In genomic region chr12:113345318-113345717, GRCh38 we compare ENCODE assay signal across 22 cellular contexts. TPM values are rescaled to one million over a fixed set of nuclear protein-coding genes. Genes with fewer than 3 reads are reported as not detected.
DNase-seq lines count a peak whose midpoint lies in the region; ATAC-seq, FAIRE-seq and TF ChIP-seq lines count a peak whose summit lies in the region.
"Had no signal": no experiment of that assay in that cellular context is flagged by ENCODE, and none has a peak within 500 bp of the region (broad histone marks: within the 10 kb centered on the region; RNA-seq: fewer than 3 reads in every experiment).

No MANE protein-coding gene starts in this region.

- no peaks in the 10 kb centered on the region for H4K20me1 ChIP-seq in GM23338 (replicated peaks; ENCODE audit: insufficient read depth)
- H4K20me1 ChIP-seq in H1 (replicated peaks in 1 of 2; ENCODE audit: control insufficient read depth in 1 of 2, insufficient read depth in 2 of 2, low read length in 2 of 2) = no peaks in the 10 kb centered on the region
- H4K20me1 ChIP-seq: BLaER1 treated with 17β-estradiol and CSF1 and Interleukin-3, amounts not matched to agents 10 nM and 100 nM had no signal

- DNase-seq in GM23338 (ENCODE audit: low spot score) = no peak
- DNase-seq in H1 (ENCODE audit: low read depth in 1 of 2, low spot score in 2 of 2) = no peak
- DNase-seq in chondrocyte (ENCODE audit: low spot score) = no peak
- DNase-seq: AML-193; Caco-2; Calu3; CD4-positive, alpha-beta T cell; CD8-positive, alpha-beta T cell; DMS79 treated with DMSO at 0.1 percent for 48 hours; GF-D8 had no signal

- H3K4me2 ChIP-seq in GM23338 (no peak overlapping the region), H1 (ENCODE audit: insufficient read depth in 1 of 2, low read depth in 2 of 2, low read length in 2 of 2) (no peak overlapping the region)
- H3K4me2 ChIP-seq: A549; BLaER1 treated with 17β-estradiol and CSF1 and Interleukin-3, amounts not matched to agents 10 nM and 100 nM had no signal

- TF ChIP-seq EP300 in H1 (IDR thresholded peaks at IDR 0.05; ENCODE audit: borderline replicate concordance in 1 of 2, low read depth in 2 of 2, low read length in 2 of 2) = no peak

- H3K18ac ChIP-seq in H1 (ENCODE audit: extremely low read depth, low read length) = no peak overlapping the region

- H3K9ac ChIP-seq in H1 (replicated peaks in 1 of 4; ENCODE audit: extremely low read depth in 1 of 4, low read depth in 3 of 4, low read length in 3 of 4) = no peak overlapping the region
- H3K9ac ChIP-seq: BLaER1 treated with 17β-estradiol and CSF1 and Interleukin-3, amounts not matched to agents 10 nM and 100 nM had no signal

- H2AK5ac ChIP-seq in H1 (ENCODE audit: low read depth, low read length) = no peak overlapping the region

- no peaks in the 10 kb centered on the region for H3F3A ChIP-seq in GM23338 (replicated peaks; ENCODE audit: low read depth)

- FAIRE-seq in H1 (lab: Jason Lieb, UNC) = no peak
- FAIRE-seq: A549, D721Med, G401.6, GM12891 had no signal

- H2BK12ac ChIP-seq in H1 (ENCODE audit: low read depth, low read length) = no peak overlapping the region

- CTCF ChIA-PET in HEK293 (lab: Yijun Ruan, JAX) = no interaction called here
- CTCF ChIA-PET in H1 (lab: Charles Lee; ENCODE audit: partially characterized antibody) = interaction anchor here (1.0 to 1.2 kb wide), 3 partner anchors 9 to 29 kb away, joined by 3 to 4 read pairs (median 3); no protein-coding TSS in a partner anchor

- no peak for TF ChIP-seq RAD21 in H1 (IDR thresholded peaks at IDR 0.05 in 1 of 2, conservative IDR thresholded peaks at IDR 0.05 in 1 of 2; ENCODE audit: low read depth in 2 of 2, low read length in 2 of 2)

- no peak overlapping the region for H2BK5ac ChIP-seq in H1 (ENCODE audit: low read depth, low read length)

- no peak overlapping the region for H2BK20ac ChIP-seq in H1 (ENCODE audit: low read length)

- H4K5ac ChIP-seq in H1 (ENCODE audit: insufficient read length, low read depth, low read length) = no peak overlapping the region

- H3K79me1 ChIP-seq in H1 (ENCODE audit: low read depth, low read length) = no peaks in the 10 kb centered on the region

- H3K36me3 ChIP-seq in GM23338 (ENCODE audit: insufficient read depth) (no peaks in the 10 kb centered on the region), HEK293 (ENCODE audit: control insufficient read depth in 2 of 2, insufficient read depth in 1 of 2, low read length in 2 of 2) (no peaks in the 10 kb centered on the region), H1 (ENCODE audit: control insufficient read depth in 2 of 4, insufficient read depth in 4 of 4, low read length in 3 of 4) (no peaks in the 10 kb centered on the region)
- H3K36me3 ChIP-seq: BLaER1 treated with 17β-estradiol and CSF1 and Interleukin-3, amounts not matched to agents 10 nM and 100 nM had no signal

- no peak overlapping the region for H4K91ac ChIP-seq in H1 (replicated peaks; ENCODE audit: insufficient read length, low read length)

- H3K27ac ChIP-seq in GM23338 (ENCODE audit: low read depth) (no peak overlapping the region), HEK293 (ENCODE audit: extremely low read depth, low read depth, low read length) (no peak overlapping the region), H1 (ENCODE audit: low read depth, low read length) (no peak overlapping the region)
- H3K27ac ChIP-seq: 22Rv1; A549; BLaER1 treated with 17β-estradiol and CSF1 and Interleukin-3, amounts not matched to agents 10 nM and 100 nM; C4-2B had no signal

- H3K9me3 ChIP-seq in HEK293 (ENCODE audit: control insufficient read depth, insufficient read depth, low read depth, low read length) (no peaks in the 10 kb centered on the region), H1 (ENCODE audit: insufficient read depth in 2 of 2, low read depth in 1 of 2, low read length in 1 of 2) (no peaks in the 10 kb centered on the region)
- H3K9me3 ChIP-seq: A549; BLaER1 treated with 17β-estradiol and CSF1 and Interleukin-3, amounts not matched to agents 10 nM and 100 nM; Caco-2 had no signal

- H3K79me2 ChIP-seq in GM23338 (replicated peaks; ENCODE audit: insufficient read depth) = no peaks in the 10 kb centered on the region
- no peaks in the 10 kb centered on the region for H3K79me2 ChIP-seq in H1 (ENCODE audit: control insufficient read depth in 1 of 2, insufficient read depth in 2 of 2, low read length in 2 of 2)

- H2BK120ac ChIP-seq in H1 (replicated peaks; ENCODE audit: low read depth, low read length) = no peak overlapping the region

- no peaks in the 10 kb centered on the region for H3K23me2 ChIP-seq in H1 (ENCODE audit: low read depth, low read length)

- no peak for TF ChIP-seq POLR2A in H1 (IDR thresholded peaks at IDR 0.05; ENCODE audit: control extremely low read depth in 1 of 2, low read depth in 2 of 2, low read length in 2 of 2)

- H3K4me1 ChIP-seq in GM23338 (ENCODE audit: insufficient read depth) = 0 out of 2 replicates have a peak, but pooled peaks cover 5% of the 10 kb centered on the region
- H3K4me1 ChIP-seq in HEK293 (ENCODE audit: control insufficient read depth, insufficient read depth, low read length) = no peaks in the 10 kb centered on the region
- H3K4me1 ChIP-seq in H1 (replicated peaks in 1 of 4; ENCODE audit: control insufficient read depth in 3 of 4, insufficient read depth in 4 of 4, low read length in 3 of 4) = peaks cover 0 to 8% (median 5%) of the 10 kb centered on the region in 4 experiments; a peak in 5 of 7 replicates
- H3K4me1 ChIP-seq: A549, Caco-2 had no signal

- no peak overlapping the region for H3K14ac ChIP-seq in H1 (ENCODE audit: insufficient read length)

- no peak for ATAC-seq in GM23338
- no peak for ATAC-seq in GM19351 (IDR thresholded peaks at IDR 0.05; ENCODE audit: unreplicated experiment)
- ATAC-seq: A549; CD8-positive, alpha-beta T cell had no signal

- H3K27me3 ChIP-seq in GM23338 (ENCODE audit: insufficient read depth) = no peaks in the 10 kb centered on the region
- H3K27me3 ChIP-seq in H1 (replicated peaks in 1 of 4; ENCODE audit: control insufficient read depth in 3 of 4, extremely low read depth in 1 of 4, insufficient read depth in 3 of 4, low read length in 3 of 4) = no peaks in the 10 kb centered on the region
- H3K27me3 ChIP-seq: BLaER1 treated with 17β-estradiol and CSF1 and Interleukin-3, amounts not matched to agents 10 nM and 100 nM had no signal

- no peaks in the 10 kb centered on the region for H3K9me2 ChIP-seq in GM23338 (ENCODE audit: insufficient read depth)

- H2BK15ac ChIP-seq in H1 (ENCODE audit: low read length) = no peak overlapping the region

- no peak overlapping the region for H4K8ac ChIP-seq in H1 (ENCODE audit: extremely low read depth, insufficient read depth, low read length)

- H3K56ac ChIP-seq in H1 (replicated peaks; ENCODE audit: insufficient read length, low read depth, low read length) = no peak overlapping the region

- no peak overlapping the region for H3K4me3 ChIP-seq in GM23338
- no peak overlapping the region for H3K4me3 ChIP-seq in HEK293 (ENCODE audit: low read depth, low read length)
- no peak overlapping the region for H3K4me3 ChIP-seq in H1 (ENCODE audit: extremely low read depth in 1 of 4, insufficient read depth in 2 of 4, low read depth in 3 of 4, low read length in 4 of 4)
- H3K4me3 ChIP-seq: A549; BLaER1 treated with 17β-estradiol and CSF1 and Interleukin-3, amounts not matched to agents 10 nM and 100 nM had no signal

- H3K4me3 Mint-ChIP-seq in GM23338 (no peak overlapping the region), chondrocyte (ENCODE audit: unreplicated experiment) (no peak overlapping the region)
- H3K4me3 Mint-ChIP-seq: B cell; CD4-positive, alpha-beta T cell; CD8-positive, alpha-beta T cell had no signal

- H3K9me3 Mint-ChIP-seq in GM23338 (no peaks in the 10 kb centered on the region; the same call in 2 of the 3 replicates), chondrocyte (ENCODE audit: low read depth) (no peaks in the 10 kb centered on the region)
- H3K9me3 Mint-ChIP-seq: CD4-positive, alpha-beta T cell; CD8-positive, alpha-beta T cell had no signal

- TF ChIP-seq CTCF in GM23338 (conservative IDR thresholded peaks at IDR 0.05; ENCODE audit: low read depth in 2 of 2) (no peak), HEK293 (tag by site-specific recombination; IDR thresholded peaks at IDR 0.05) (no peak), H1 (IDR thresholded peaks at IDR 0.05; ENCODE audit: control extremely low read depth in 1 of 3, insufficient read depth in 1 of 3, low read depth in 1 of 3, low read length in 3 of 3) (no peak), chondrocyte (IDR thresholded peaks at IDR 0.05) (no peak)

- H3K36me3 Mint-ChIP-seq in GM23338 (ENCODE audit: low read depth) (no peaks in the 10 kb centered on the region), chondrocyte (ENCODE audit: low read depth) (no peaks in the 10 kb centered on the region)
- H3K36me3 Mint-ChIP-seq: CD8-positive, alpha-beta T cell had no signal

- peaks cover 6% of the 10 kb centered on the region; the same call in 2 of the 3 replicates for H3K4me1 Mint-ChIP-seq in GM23338
- H3K4me1 Mint-ChIP-seq in chondrocyte (ENCODE audit: low read depth) = no peaks in the 10 kb centered on the region

- no peak overlapping the region for H3K23ac ChIP-seq in H1 (ENCODE audit: insufficient read length)

- H3K27ac Mint-ChIP-seq in GM23338 (no peak overlapping the region), chondrocyte (ENCODE audit: unreplicated experiment) (no peak overlapping the region)
- H3K27ac Mint-ChIP-seq: B cell; CD4-positive, alpha-beta T cell; CD8-positive, alpha-beta T cell had no signal

- peaks cover 2% of the 10 kb centered on the region for H3K27me3 Mint-ChIP-seq in GM23338 (ENCODE audit: insufficient read depth, low read depth, poor library complexity)
- H3K27me3 Mint-ChIP-seq in chondrocyte (ENCODE audit: low read depth) = peaks cover 3% of the 10 kb centered on the region
- H3K27me3 Mint-ChIP-seq: CD4-positive, alpha-beta T cell had no signal

- 94% methylated on average over 6 of the region's 6 CpGs; no CpG with 5 or more reads in 1 of the 2 experiments for WGBS in H1 (ENCODE audit: extremely low coverage in 1 of 2, insufficient coverage in 1 of 2, insufficient read length in 1 of 2, insufficient replicate concordance in 2 of 2, low coverage in 1 of 2, low lambda C conversion rate in 2 of 2, missing lambda C conversion rate in 1 of 2), 2 experiments

- peak overlapping the region; percentile 86; the same call in 1 of the 2 replicates for H2AFZ ChIP-seq in GM23338
- 0 out of 2 replicates have a peak overlapping the region, but pooled peaks have one; percentile 43 for H2AFZ ChIP-seq in H1 (ENCODE audit: low read length)

- POLR2A ChIA-PET in HEK293 (lab: Yijun Ruan, JAX) (no interaction called here), H1 (lab: Charles Lee; ENCODE audit: partially characterized antibody) (interaction anchor here (0.7 kb wide), 1 partner anchor 9 kb away, joined by 3 read pairs; no protein-coding TSS in a partner anchor)

- no peak overlapping the region for H3K4ac ChIP-seq in H1 (replicated peaks; ENCODE audit: insufficient read length, low read depth, low read length)

RNA-seq across cellular contexts. Expression of gene SLC8B1, which starts 10.4 kb away (rescaled TPM):
- 8.9 and 13.4 TPM in 2 replicates for total RNA-seq in GM23338 (2014; rRNA removed; shearing (Covaris generic))
- polyA plus RNA-seq in GM23338 (2016; fragmentation: Nextera tagmentation; extraction: Ambion mirVana) = 5.3 and 6.0 TPM in 2 replicates
- total RNA-seq in H1 (2021; fragmentation: NEBNext Ultra II Directional; extraction: Animal tissue kit (Norgen Biotek cat#: 25700)) = 11.2 and 11.3 TPM in 2 replicates
- 19.1 and 26.9 TPM in 2 replicates for polyA plus RNA-seq in H1 (2011; rRNA removed)
- 13.9 TPM for polyA plus RNA-seq in H1 (2011; cell fraction: cytosol; rRNA removed)
- 35.0 TPM for polyA plus RNA-seq in H1 (2011; cell fraction: nucleus; rRNA removed)
- polyA plus RNA-seq in H1 (2012, experiment 1 of 2) = 5.9 to 13.1 TPM (median 9.4 TPM) in 4 replicates
- 6.9 TPM for polyA plus RNA-seq in H1 (2012, experiment 2 of 2)
- 15.0 TPM for polyA plus RNA-seq in H1 (2013, experiment 1 of 2)
- polyA plus RNA-seq in H1 (2013, experiment 2 of 2) = 13.8 TPM
- 15.9 and 20.1 TPM in 2 replicates for polyA minus RNA-seq in H1 (2011; rRNA and poly(A)+ RNA removed)
- 5.6 TPM for polyA minus RNA-seq in H1 (2011; cell fraction: cytosol; rRNA and poly(A)+ RNA removed)
- 11.7 TPM for polyA minus RNA-seq in H1 (2011; cell fraction: nucleus; rRNA and poly(A)+ RNA removed)
- total RNA-seq in chondrocyte = 14.5 to 21.0 TPM (median 20.9 TPM) in 3 replicates

RNA-seq across cellular contexts. Expression of gene PLBD2, which starts 13.1 kb away (rescaled TPM):
- 37.0 and 37.1 TPM in 2 replicates for total RNA-seq in GM23338 (2014; rRNA removed; shearing (Covaris generic))
- polyA plus RNA-seq in GM23338 (2016; fragmentation: Nextera tagmentation; extraction: Ambion mirVana) (10.2 and 10.4 TPM in 2 replicates), H1 (2011; rRNA removed) (16.8 and 25.6 TPM in 2 replicates)
- 33.1 and 33.5 TPM in 2 replicates for total RNA-seq in H1 (2021; fragmentation: NEBNext Ultra II Directional; extraction: Animal tissue kit (Norgen Biotek cat#: 25700))
- 15.6 TPM for polyA plus RNA-seq in H1 (2011; cell fraction: cytosol; rRNA removed)
- 21.4 TPM for polyA plus RNA-seq in H1 (2011; cell fraction: nucleus; rRNA removed)
- polyA plus RNA-seq in H1 (2012, experiment 1 of 2) = 27.5 to 34.4 TPM (median 29.7 TPM) in 4 replicates
- 22.2 TPM for polyA plus RNA-seq in H1 (2012, experiment 2 of 2)
- 83.3 TPM for polyA plus RNA-seq in H1 (2013, experiment 1 of 2)
- 83.3 TPM for polyA plus RNA-seq in H1 (2013, experiment 2 of 2)
- polyA minus RNA-seq in H1 (2011; rRNA and poly(A)+ RNA removed) = 15.8 and 22.1 TPM in 2 replicates
- 25.1 TPM for polyA minus RNA-seq in H1 (2011; cell fraction: cytosol; rRNA and poly(A)+ RNA removed)
- polyA minus RNA-seq in H1 (2011; cell fraction: nucleus; rRNA and poly(A)+ RNA removed) = 12.2 TPM
- 91.4 to 102 TPM (median 102 TPM) in 3 replicates for total RNA-seq in chondrocyte

RNA-seq across cellular contexts. Expression of gene SDS, which starts 58.4 kb away (rescaled TPM):
- not detected in 2 replicates for total RNA-seq in GM23338 (2014; rRNA removed; shearing (Covaris generic))
- polyA plus RNA-seq in GM23338 (2016; fragmentation: Nextera tagmentation; extraction: Ambion mirVana) = 0.57 TPM in 1 of 2 replicates, not detected in the other
- not detected in 2 replicates for total RNA-seq in H1 (2021; fragmentation: NEBNext Ultra II Directional; extraction: Animal tissue kit (Norgen Biotek cat#: 25700))
- 0.21 and 0.38 TPM in 2 replicates for polyA plus RNA-seq in H1 (2011; rRNA removed)
- polyA plus RNA-seq in H1 (2011; cell fraction: cytosol; rRNA removed) = 0.45 TPM
- polyA plus RNA-seq in H1 (2011; cell fraction: nucleus; rRNA removed) = 0.31 TPM
- polyA plus RNA-seq in H1 (2012, experiment 1 of 2) = 0.13 to 0.24 TPM in 2 of 4 replicates, not detected in the others
- polyA plus RNA-seq in H1 (2012, experiment 2 of 2) = not detected
- not detected for polyA plus RNA-seq in H1 (2013, experiment 1 of 2)
- 0.06 TPM for polyA plus RNA-seq in H1 (2013, experiment 2 of 2)
- not detected in 2 replicates for polyA minus RNA-seq in H1 (2011; rRNA and poly(A)+ RNA removed)
- polyA minus RNA-seq in H1 (2011; cell fraction: cytosol; rRNA and poly(A)+ RNA removed) = not detected
- not detected for polyA minus RNA-seq in H1 (2011; cell fraction: nucleus; rRNA and poly(A)+ RNA removed)
- not detected in 3 replicates for total RNA-seq in chondrocyte
- total RNA-seq: A172; B cell; Caco-2; CD4-positive, alpha-beta T cell; CD8-positive, alpha-beta T cell had no signal
- polyA plus RNA-seq: BJ had no signal
